ENCODE assay signal across 14 cellular contexts in genomic region chr1:59880001-59880400, GRCh38. TPM values are rescaled to one million over a fixed set of nuclear protein-coding genes. Genes with fewer than 3 reads are reported as not detected.
DNase-seq lines count a peak whose midpoint lies in the region; ATAC-seq and TF ChIP-seq lines count a peak whose summit lies in the region.
"Had no signal": no experiment of that assay in that cellular context is flagged by ENCODE, and none has a peak within 500 bp of the region (broad histone marks: within the 10 kb centered on the region; RNA-seq: fewer than 3 reads in every experiment).

No MANE protein-coding gene starts in this region.

- H3K27ac ChIP-seq in left ventricle myocardium inferior (replicated peaks) = no peak overlapping the region
- H3K27ac ChIP-seq in right lobe of liver = peak overlapping the region in 2 of 3 donors; percentile 21 to 30
- H3K27ac ChIP-seq in ovary = no peak overlapping the region
- no peak overlapping the region for H3K27ac ChIP-seq in vagina
- H3K27ac ChIP-seq: GM23248 had no signal

- intact Hi-C loops in left ventricle myocardium superior (cut with micrococcal nuclease) (no loop called here), left ventricle myocardium inferior (cut with micrococcal nuclease) (no loop called here), right lobe of liver (cut with DNase I) (no loop called here), ovary (cut with DNase I) (no loop called here), vagina (cut with DNase I) (no loop called here)

- H3K4me1 ChIP-seq in left ventricle myocardium inferior (peaks cover 7% of the 10 kb centered on the region), right lobe of liver (peaks cover 0 to 15% (median 4%) of the 10 kb centered on the region in 4 donors), ovary (ENCODE audit: insufficient read depth) (no peaks in the 10 kb centered on the region), vagina (no peaks in the 10 kb centered on the region)
- H3K4me1 ChIP-seq: Caco-2, HAP-1 had no signal

- H3K9me3 ChIP-seq in left ventricle myocardium inferior (replicated peaks) (peaks cover 23% of the 10 kb centered on the region), right lobe of liver (no peaks in the 10 kb centered on the region), ovary (no peaks in the 10 kb centered on the region), vagina (no peaks in the 10 kb centered on the region)
- H3K9me3 ChIP-seq: Caco-2, HAP-1 had no signal

- H3K27me3 ChIP-seq in left ventricle myocardium inferior (ENCODE audit: low read depth) (no peaks in the 10 kb centered on the region), right lobe of liver (no peaks in the 10 kb centered on the region), ovary (no peaks in the 10 kb centered on the region), vagina (no peaks in the 10 kb centered on the region)

- H3K36me3 ChIP-seq in left ventricle myocardium inferior (no peaks in the 10 kb centered on the region), right lobe of liver (no peaks in the 10 kb centered on the region), ovary (no peaks in the 10 kb centered on the region), vagina (peaks cover 0 to 6% of the 10 kb centered on the region in 2 donors)
- H3K36me3 ChIP-seq: HAP-1 had no signal

- ATAC-seq in left ventricle myocardium superior (peak; percentile 34), right lobe of liver (peak; percentile 35 to 54 (median 40))
- ATAC-seq: Right ventricle myocardium inferior had no signal

- TF ChIP-seq EP300 in ovary (IDR thresholded peaks at IDR 0.05) = no peak

- H3K4me3 ChIP-seq in left ventricle myocardium inferior = no peak overlapping the region
- H3K4me3 ChIP-seq in fibroblast of pulmonary artery (replicated peaks; ENCODE audit: low read depth, low read length) = no peak overlapping the region
- no peak overlapping the region for H3K4me3 ChIP-seq in right lobe of liver
- no peak overlapping the region for H3K4me3 ChIP-seq in ovary
- no peak overlapping the region for H3K4me3 ChIP-seq in vagina
- H3K4me3 ChIP-seq: GM23248, HAP-1 had no signal

- DNase-seq in left ventricle myocardium superior (no peak), left ventricle myocardium inferior (no peak), fibroblast of pulmonary artery (ENCODE audit: low read depth) (peak; percentile 71), right lobe of liver (no peak), ovary (no peak), vagina (ENCODE audit: extremely low spot score in 2 of 2) (no peak), nucleus accumbens (lab: John Stamatoyannopoulos, UW) (no peak)
- DNase-seq: GF-D8, Kasumi-1, NCI-H2081 treated with DMSO at 0.1 percent for 48 hours had no signal

- TF ChIP-seq POLR2A in right lobe of liver (IDR thresholded peaks at IDR 0.05) (no peak), ovary (IDR thresholded peaks at IDR 0.05) (no peak), vagina (IDR thresholded peaks at IDR 0.05) (no peak)

- no peak for TF ChIP-seq CTCF in left ventricle myocardium inferior (IDR thresholded peaks at IDR 0.05; ENCODE audit: borderline replicate concordance)
- no peak for TF ChIP-seq CTCF in fibroblast of pulmonary artery (IDR thresholded peaks at IDR 0.05; ENCODE audit: low read length, missing control alignments)
- TF ChIP-seq CTCF in right lobe of liver (IDR thresholded peaks at IDR 0.05) = no peak
- no peak for TF ChIP-seq CTCF in ovary (IDR thresholded peaks at IDR 0.05)
- no peak for TF ChIP-seq CTCF in vagina (IDR thresholded peaks at IDR 0.05)

- 12% methylated on average over 3 of the region's 3 CpGs for WGBS in right lobe of liver (ENCODE audit: insufficient coverage, low coverage, low lambda C conversion rate, missing lambda C conversion rate)
- WGBS in ovary, 3 donors = 62 to 73% (median 62%) methylated on average over 3 of the region's 3 CpGs

RNA-seq across cellular contexts. Expression of gene CYP2J2, which starts 46.6 kb away (rescaled TPM):
- total RNA-seq in left ventricle myocardium superior (69.2 TPM), left ventricle myocardium inferior (91.7 TPM), right lobe of liver (100 to 1,000 TPM in 2 of 6 experiments, 10 to 100 TPM in 4; 38.8 to 125 (median 76.5) TPM), ovary (1 to 10 TPM in 2 of 7 donors, under 1 TPM in 2, not detected in 3; 0.25 to 1.4 (median 0.70) TPM), vagina (0.74 TPM)
- under 1 TPM; 0.12 to 0.18 TPM for polyA plus RNA-seq in ovary
- total RNA-seq: GM23248 had no signal
- polyA plus RNA-seq: GM23248 had no signal

Comparison
In these comparisons a context has a peak if more than half of its experiments do, and no peak if none do; other contexts are left out.
1. H3K27ac ChIP-seq: peak in right lobe of liver (2 of 3); none in left ventricle myocardium inferior (single experiment), ovary (0 of 2) and vagina (single experiment).
2. RNA of gene CYP2J2, which starts 46.6 kb away (total RNA-seq): 91.7 TPM in left ventricle myocardium inferior (single experiment), 38.8 to 125 TPM in right lobe of liver and 69.2 TPM in left ventricle myocardium superior (single experiment); 0.74 TPM in vagina (single experiment) and 0.25 to 1.4 TPM in ovary; every median in the first group is over 10 times any median in the second.